8 cellular contexts compared by ENCODE assay signal in genomic region chr2:165874445-165875039, GRCh38.
DNase-seq lines count a peak whose midpoint lies in the region; ATAC-seq and TF ChIP-seq lines count a peak whose summit lies in the region.

No MANE protein-coding gene starts in this region.

- 59 to 60% methylated on average over 3 of the region's 3 CpGs for WGBS in tibial nerve, 2 donors

- peaks cover 13% of the 10 kb centered on the region for H3K36me3 Mint-ChIP-seq in activated T-cell treated with anti-CD3 and anti-CD28 coated beads, Interleukin-2, amount 50 U/mL, for 4 hours (ENCODE audit: insufficient read depth)
- H3K36me3 Mint-ChIP-seq in activated T-cell treated with anti-CD3 and anti-CD28 coated beads, Interleukin-2, amount 50 U/mL, for 24 hours (ENCODE audit: low read depth): peaks cover 52% of the 10 kb centered on the region

- H3K36me3 ChIP-seq in NT2/D1 (ENCODE audit: insufficient read depth, insufficient read length, low read length) (peaks cover 4% of the 10 kb centered on the region), tibial nerve (peaks cover 0 to 47% (median 0%) of the 10 kb centered on the region in 3 donors)

- no peaks in the 10 kb centered on the region for H3K27me3 Mint-ChIP-seq in activated T-cell treated with anti-CD3 and anti-CD28 coated beads, Interleukin-2, amount 50 U/mL, for 4 hours (ENCODE audit: low read depth)
- no peaks in the 10 kb centered on the region for H3K27me3 Mint-ChIP-seq in activated T-cell treated with anti-CD3 and anti-CD28 coated beads, Interleukin-2, amount 50 U/mL, for 24 hours

- in situ Hi-C loops in T47D (cut with HindIII; ENCODE audit: low pct_unique_long_range_greater_than_20kb, low sequenced_read_pairs): no loop called here

- H3K4me1 ChIP-seq in NT2/D1 (ENCODE audit: insufficient read depth, insufficient read length) (no peaks in the 10 kb centered on the region), tibial nerve (no peaks in the 10 kb centered on the region)

- no peak for DNase-seq in activated T-cell treated with anti-CD3 and anti-CD28 coated beads, Interleukin-2, amount 50 U/mL, for 4 hours
- no peak for DNase-seq in activated T-cell treated with anti-CD3 and anti-CD28 coated beads, Interleukin-2, amount 50 U/mL, for 24 hours
- DNase-seq in HuH-7.5 (ENCODE audit: low spot score) (peak; percentile 13), NT2/D1 (ENCODE audit: low read depth, low spot score) (peak; percentile 36), T47D (ENCODE audit: low read depth in 1 of 2, low spot score in 1 of 2) (peak; percentile 30 to 79), kidney tubule cell (ENCODE audit: low spot score) (peak; percentile 80), tibial nerve (ENCODE audit: low spot score in 2 of 2) (peak in 1 of 2 donors; percentile 23)

- no peak overlapping the region for H3K27ac ChIP-seq in tibial nerve

- TF ChIP-seq CTCF in tibial nerve (IDR thresholded peaks at IDR 0.05): peak; percentile 41 to 64 (median 52)

- no peak overlapping the region for H3K9ac ChIP-seq in NT2/D1 (ENCODE audit: insufficient read length, low read depth)

- no peak overlapping the region for H3K4me3 Mint-ChIP-seq in activated T-cell treated with anti-CD3 and anti-CD28 coated beads, Interleukin-2, amount 50 U/mL, for 4 hours
- H3K4me3 Mint-ChIP-seq in activated T-cell treated with anti-CD3 and anti-CD28 coated beads, Interleukin-2, amount 50 U/mL, for 24 hours: no peak overlapping the region

- H3K4me1 Mint-ChIP-seq in activated T-cell treated with anti-CD3 and anti-CD28 coated beads, Interleukin-2, amount 50 U/mL, for 4 hours (ENCODE audit: low read depth): peaks cover 21% of the 10 kb centered on the region
- H3K4me1 Mint-ChIP-seq in activated T-cell treated with anti-CD3 and anti-CD28 coated beads, Interleukin-2, amount 50 U/mL, for 24 hours (ENCODE audit: low read depth): peaks cover 39% of the 10 kb centered on the region

- H3K27ac Mint-ChIP-seq in activated T-cell treated with anti-CD3 and anti-CD28 coated beads, Interleukin-2, amount 50 U/mL, for 24 hours: no peak overlapping the region

- H3K9me3 Mint-ChIP-seq in activated T-cell treated with anti-CD3 and anti-CD28 coated beads, Interleukin-2, amount 50 U/mL, for 4 hours: no peaks in the 10 kb centered on the region
- H3K9me3 Mint-ChIP-seq in activated T-cell treated with anti-CD3 and anti-CD28 coated beads, Interleukin-2, amount 50 U/mL, for 24 hours: no peaks in the 10 kb centered on the region

- H3K9me3 ChIP-seq in NT2/D1 (ENCODE audit: insufficient read depth, low read length) (no peaks in the 10 kb centered on the region), tibial nerve (no peaks in the 10 kb centered on the region)

- TF ChIP-seq POLR2A in tibial nerve (IDR thresholded peaks at IDR 0.05): no peak

- no peak overlapping the region for H3K4me3 ChIP-seq in NT2/D1 (ENCODE audit: insufficient read length, low read depth)
- H3K4me3 ChIP-seq in tibial nerve: no peak overlapping the region

- H3K27me3 ChIP-seq in NT2/D1 (ENCODE audit: insufficient read depth, insufficient read length) (no peaks in the 10 kb centered on the region), tibial nerve (no peaks in the 10 kb centered on the region)

- ATAC-seq in activated T-cell treated with anti-CD3 and anti-CD28 coated beads, Interleukin-2, amount 50 U/mL, for 4 hours: peak; percentile 26 to 52
- peak; percentile 95 for ATAC-seq in GM21825 (IDR thresholded peaks at IDR 0.05; ENCODE audit: unreplicated experiment)

- TF ChIP-seq EP300 in tibial nerve (IDR thresholded peaks at IDR 0.05): no peak

Comparison
In these comparisons a context has a peak if more than half of its experiments do, and no peak if none do; other contexts are left out.
1. DNase-seq: peak in HuH-7.5 (single experiment), NT2/D1 (single experiment), T47D (2 of 2) and kidney tubule cell (single experiment); none in activated T-cell treated with anti-CD3 and anti-CD28 coated beads, Interleukin-2, amount 50 U/mL, for 4 hours (single experiment) and activated T-cell treated with anti-CD3 and anti-CD28 coated beads, Interleukin-2, amount 50 U/mL, for 24 hours (single experiment).